Comparison of ENCODE assay signal across 9 cellular contexts in the genomic region with DNA sequence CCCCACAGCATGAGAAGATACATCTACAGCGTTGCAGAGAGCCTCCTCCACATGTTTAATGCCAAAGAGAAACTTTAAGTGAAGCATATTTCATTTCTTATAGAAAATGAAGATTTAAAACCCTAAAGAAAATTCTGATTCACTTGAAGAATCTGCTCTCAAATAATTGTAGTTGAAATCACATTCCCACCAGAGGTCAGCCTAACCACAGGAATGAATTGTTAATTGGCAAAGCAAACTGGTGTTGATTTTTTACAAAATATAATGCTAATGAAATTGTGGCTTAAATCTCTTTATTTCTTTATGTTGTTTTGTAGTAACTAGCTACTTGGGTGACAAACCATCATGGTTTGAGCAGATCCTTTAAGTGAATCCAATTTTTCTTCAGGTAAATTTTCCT. TPM values are rescaled to one million over a fixed set of nuclear protein-coding genes. Genes with fewer than 3 reads are reported as not detected.
A peak's percentile ranks its signal among the peaks of the same experiment; 100 is the strongest.
DNase-seq lines count a peak whose midpoint lies in the region; ATAC-seq and TF ChIP-seq lines count a peak whose summit lies in the region.
"Had no signal": no experiment of that assay in that cellular context is flagged by ENCODE, and none has a peak within 500 bp of the region (broad histone marks: within the 10 kb centered on the region; RNA-seq: fewer than 3 reads in every experiment).

No MANE protein-coding gene starts in this region.

- peak; percentile 8 for DNase-seq in stimulated activated naive CD8-positive, alpha-beta T cell treated with anti-CD3 and anti-CD28 coated beads, Interleukin-15, Interleukin-2, amounts not matched to agents 100 U/mL and 50 U/mL, for 24 hours
- DNase-seq in stimulated activated naive CD8-positive, alpha-beta T cell treated with anti-CD3 and anti-CD28 coated beads, Interleukin-15, amount 100 ng/mL, for 72 hours, result no peak
- DNase-seq in PC-3 (peak; percentile 51), fibroblast of villous mesenchyme (ENCODE audit: low read depth) (peak; percentile 64), stromal cell of bone marrow (ENCODE audit: low read depth) (peak; percentile 22)

- H3K4me1 Mint-ChIP-seq in stimulated activated naive CD8-positive, alpha-beta T cell treated with anti-CD3 and anti-CD28 coated beads, Interleukin-15, amount 100 ng/mL, for 72 hours, result no peaks in the 10 kb centered on the region

- no peak overlapping the region for H3K4me2 ChIP-seq in PC-3 (ENCODE audit: low read length)

- H2AFZ ChIP-seq in PC-3 (ENCODE audit: low read length), result no peak overlapping the region

- no peaks in the 10 kb centered on the region for H3K27me3 ChIP-seq in PC-3 (ENCODE audit: low read length)

- H3K9ac ChIP-seq in PC-3 (ENCODE audit: low read length), result no peak overlapping the region

- no TSS peak for BruUV-seq in PC-3 (replicated peaks; lab: Mats Ljungman, UMichigan)

- no peaks in the 10 kb centered on the region for H3K9me3 ChIP-seq in PC-3 (ENCODE audit: low read length)

- no peaks in the 10 kb centered on the region for H3K79me2 ChIP-seq in PC-3 (ENCODE audit: low read length)

- H3K27ac ChIP-seq in PC-3 (ENCODE audit: low read length), result no peak overlapping the region

- no peaks in the 10 kb centered on the region for H4K20me1 ChIP-seq in PC-3 (ENCODE audit: low read length)

- H3K4me1 ChIP-seq in PC-3 (ENCODE audit: insufficient read depth, low read length), result no peaks in the 10 kb centered on the region

- H3K4me3 Mint-ChIP-seq in stimulated activated naive CD8-positive, alpha-beta T cell treated with anti-CD3 and anti-CD28 coated beads, Interleukin-15, amount 100 ng/mL, for 72 hours, result no peak overlapping the region
- H3K4me3 Mint-ChIP-seq: activated naive CD8-positive, alpha-beta T cell had no signal

- H3K27me3 Mint-ChIP-seq in stimulated activated naive CD8-positive, alpha-beta T cell treated with anti-CD3 and anti-CD28 coated beads, Interleukin-15, amount 100 ng/mL, for 72 hours, result peaks cover 7% of the 10 kb centered on the region
- H3K27me3 Mint-ChIP-seq: activated naive CD8-positive, alpha-beta T cell had no signal

- no peaks in the 10 kb centered on the region for H3F3A ChIP-seq in PC-3 (ENCODE audit: low read length, unreplicated experiment)

- peak; percentile 58 for TF ChIP-seq CTCF in PC-3 (conservative IDR thresholded peaks at IDR 0.05; ENCODE audit: low read depth, low read length)
- TF ChIP-seq CTCF in fibroblast of villous mesenchyme (IDR thresholded peaks at IDR 0.05; ENCODE audit: insufficient read depth, low read depth, low read length), result peak; percentile 30

- H3K9me2 ChIP-seq in PC-3 (replicated peaks; ENCODE audit: low read length), result no peaks in the 10 kb centered on the region

- intact Hi-C loops in PC-3 (cut with micrococcal nuclease), result loop anchor here (1.0 to 5.0 kb wide), 3 partner anchors 88 to 307 kb away; no protein-coding TSS in a partner anchor

- H3K4me3 ChIP-seq in PC-3 (ENCODE audit: low read length) (no peak overlapping the region), fibroblast of villous mesenchyme (ENCODE audit: low read depth, low read length) (no peak overlapping the region)

- ATAC-seq in stimulated activated naive CD8-positive, alpha-beta T cell treated with anti-CD3 and anti-CD28 coated beads, Interleukin-15, Interleukin-2, amounts not matched to agents 100 U/mL and 50 U/mL, for 24 hours, result no peak
- ATAC-seq in stimulated activated naive CD8-positive, alpha-beta T cell treated with anti-CD3 and anti-CD28 coated beads, Interleukin-15, amount 100 ng/mL, for 72 hours, result no peak
- ATAC-seq in PC-3 (no peak), HG03432 (IDR thresholded peaks at IDR 0.05; ENCODE audit: unreplicated experiment) (no peak), GM18502 (IDR thresholded peaks at IDR 0.05; ENCODE audit: poor library complexity, unreplicated experiment) (no peak), GM19397 (IDR thresholded peaks at IDR 0.05; ENCODE audit: unreplicated experiment) (no peak)

- H3K36me3 ChIP-seq in PC-3 (ENCODE audit: low read depth, low read length), result no peaks in the 10 kb centered on the region

- no peak overlapping the region for H3K27ac Mint-ChIP-seq in stimulated activated naive CD8-positive, alpha-beta T cell treated with anti-CD3 and anti-CD28 coated beads, Interleukin-15, amount 100 ng/mL, for 72 hours
- H3K27ac Mint-ChIP-seq: activated naive CD8-positive, alpha-beta T cell had no signal

- peaks cover 0 to 6% of the 10 kb centered on the region in 2 donors for H3K9me3 Mint-ChIP-seq in stimulated activated naive CD8-positive, alpha-beta T cell treated with anti-CD3 and anti-CD28 coated beads, Interleukin-15, amount 100 ng/mL, for 72 hours

- POLR2A ChIA-PET in PC-3 (lab: Charles Lee; ENCODE audit: unreplicated experiment), result no interaction called here

- CTCF ChIA-PET in PC-3 (lab: Charles Lee), result interaction anchor here (0.7 kb wide), 1 partner anchor 25 kb away, joined by 3 read pairs; no protein-coding TSS in a partner anchor

RNA-seq across cellular contexts. Expression of a gene that starts 31.1 kb away (rescaled TPM):
- 0.69 and 1.3 TPM in 2 replicates for total RNA-seq in PC-3 (2014; rRNA removed)
- total RNA-seq in fibroblast of villous mesenchyme, result 0.64 and 0.86 TPM in 2 replicates

Comparison
In these comparisons a context has a peak if more than half of its experiments do, and no peak if none do; other contexts are left out.
1. DNase-seq: peak in stimulated activated naive CD8-positive, alpha-beta T cell treated with anti-CD3 and anti-CD28 coated beads, Interleukin-15, Interleukin-2, amounts not matched to agents 100 U/mL and 50 U/mL, for 24 hours (single experiment), PC-3 (single experiment), fibroblast of villous mesenchyme (single experiment) and stromal cell of bone marrow (single experiment); none in stimulated activated naive CD8-positive, alpha-beta T cell treated with anti-CD3 and anti-CD28 coated beads, Interleukin-15, amount 100 ng/mL, for 72 hours (0 of 2).